ENCODE assay signal across 8 cellular contexts in the genomic region with DNA sequence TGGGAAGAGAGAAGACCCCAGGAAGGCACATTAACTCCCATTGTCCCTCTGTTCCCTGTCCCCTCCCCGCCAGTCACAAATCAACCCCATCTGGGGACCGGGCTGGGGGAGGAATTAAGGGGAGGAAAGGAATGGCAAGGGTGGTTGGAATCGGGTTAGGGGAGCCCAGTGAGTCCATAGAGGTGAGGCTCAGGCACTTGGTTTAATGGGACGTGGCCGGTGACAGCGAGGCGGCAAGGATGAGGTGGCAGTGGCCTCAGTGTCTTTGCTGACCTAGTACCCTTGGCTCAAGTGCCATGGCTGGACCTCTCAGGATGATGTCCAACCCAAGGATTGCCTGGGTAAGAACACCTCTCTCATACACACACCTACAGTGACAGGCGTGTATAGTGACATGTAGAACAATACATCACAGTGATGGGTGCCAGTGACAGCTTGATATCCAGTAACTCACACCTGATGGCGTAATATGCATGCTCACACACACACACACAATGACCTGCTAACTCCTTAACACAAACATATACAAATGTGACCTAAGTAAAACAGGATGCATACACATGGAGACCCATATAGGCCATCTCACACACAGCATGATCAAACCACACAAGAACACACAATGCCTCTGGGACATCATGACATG. TPM values are rescaled to one million over a fixed set of nuclear protein-coding genes. Genes with fewer than 3 reads are reported as not detected.
DNase-seq lines count a peak whose midpoint lies in the region; TF ChIP-seq lines count a peak whose summit lies in the region.

No MANE protein-coding gene starts in this region.

- no peaks in the 10 kb centered on the region for H3K9me3 Mint-ChIP-seq in CD14-positive monocyte

- H3K4me1 Mint-ChIP-seq in CD14-positive monocyte, result peaks cover 59% of the 10 kb centered on the region

- H3K4me3 ChIP-seq in MM.1S (ENCODE audit: low read length), result peak overlapping the region; percentile 76
- H3K4me3 ChIP-seq in neural cell (ENCODE audit: low read length), result peak overlapping the region; percentile 59

- H3K9ac ChIP-seq in MM.1S (ENCODE audit: low read length) (peak overlapping the region; percentile 51; the same call in 1 of the 2 replicates), neural cell (ENCODE audit: low read length) (peak overlapping the region; percentile 52)

- H3K4me2 ChIP-seq in MM.1S (ENCODE audit: low read depth, low read length), result peak overlapping the region; percentile 94
- H3K4me2 ChIP-seq in neural cell (ENCODE audit: low read length), result peak overlapping the region; percentile 13

- no peak for TF ChIP-seq CTCF in CD14-positive monocyte (IDR thresholded peaks at IDR 0.05)
- no peak for TF ChIP-seq CTCF in MM.1S (IDR thresholded peaks at IDR 0.05; ENCODE audit: low read length)
- no peak for TF ChIP-seq CTCF in neural cell (IDR thresholded peaks at IDR 0.05; ENCODE audit: poor library complexity, severe bottlenecking)

- TF ChIP-seq EP300 in neural cell (conservative IDR thresholded peaks at IDR 0.05; ENCODE audit: poor library complexity, severe bottlenecking), result peak; percentile 69

- peak overlapping the region; percentile 33; the same call in 1 of the 2 replicates for H3K27ac ChIP-seq in MM.1S (ENCODE audit: low read length)
- peak overlapping the region; percentile 43 for H3K27ac ChIP-seq in neural cell (ENCODE audit: low read length)

- H3F3A ChIP-seq in MM.1S (ENCODE audit: insufficient read depth, low read length) (peaks cover 19% of the 10 kb centered on the region), neural cell (ENCODE audit: insufficient read depth, low read length, poor library complexity, severe bottlenecking) (no peaks in the 10 kb centered on the region)

- no peak for TF ChIP-seq RAD21 in neural cell (conservative IDR thresholded peaks at IDR 0.05)

- H3K27ac Mint-ChIP-seq in CD14-positive monocyte, result peak overlapping the region; percentile 66 to 92 (median 86)

- H3K27me3 Mint-ChIP-seq in CD14-positive monocyte (ENCODE audit: low read depth in 3 of 3), result peaks cover 0 to 2% (median 0%) of the 10 kb centered on the region in 3 donors

- H3K9me2 ChIP-seq in MM.1S (replicated peaks; ENCODE audit: insufficient read depth, low read length) (no peaks in the 10 kb centered on the region), neural cell (ENCODE audit: insufficient read depth, low read length) (no peaks in the 10 kb centered on the region)

- H3K9me3 ChIP-seq in MM.1S (replicated peaks; ENCODE audit: insufficient read depth, low read length) (no peaks in the 10 kb centered on the region), neural cell (ENCODE audit: low read length) (no peaks in the 10 kb centered on the region)

- H3K79me2 ChIP-seq in MM.1S (ENCODE audit: low read length) (no peaks in the 10 kb centered on the region), neural cell (replicated peaks; ENCODE audit: insufficient read depth, low read length) (no peaks in the 10 kb centered on the region)

- no peaks in the 10 kb centered on the region for H3K36me3 ChIP-seq in MM.1S (replicated peaks; ENCODE audit: insufficient read depth, low read length)
- H3K36me3 ChIP-seq in neural cell (ENCODE audit: insufficient read depth, low read length), result no peaks in the 10 kb centered on the region

- H3K36me3 Mint-ChIP-seq in CD14-positive monocyte, result peaks cover 4 to 11% of the 10 kb centered on the region in 2 donors

- H4K20me1 ChIP-seq in MM.1S (ENCODE audit: insufficient read depth, low read length) (no peaks in the 10 kb centered on the region), neural cell (ENCODE audit: insufficient read depth) (no peaks in the 10 kb centered on the region)

- peaks cover 9% of the 10 kb centered on the region; the same call in 1 of the 2 replicates for H3K4me1 ChIP-seq in MM.1S (ENCODE audit: low read length)

- H3K4me3 Mint-ChIP-seq in CD14-positive monocyte, result peak overlapping the region; percentile 69 to 90

- H3K27me3 ChIP-seq in MM.1S (replicated peaks; ENCODE audit: insufficient read depth, low read length), result no peaks in the 10 kb centered on the region
- H3K27me3 ChIP-seq in neural cell (ENCODE audit: insufficient read depth, low read depth, low read length), result no peaks in the 10 kb centered on the region

- peak overlapping the region; percentile 90 for H2AFZ ChIP-seq in MM.1S (ENCODE audit: low read length)
- peak overlapping the region; percentile 30 for H2AFZ ChIP-seq in neural cell (ENCODE audit: low read depth, low read length)

- DNase-seq in CD14-positive monocyte (ENCODE audit: low spot score) (no peak), MM.1S (no peak), ecto neural progenitor cell (ENCODE audit: low spot score) (peak; percentile 36), NOMO-1 treated with dmso at 0.1 percent for 144 hours (lab: John Stamatoyannopoulos, UW; ENCODE audit: unreplicated experiment) (no peak), cerebellum (ENCODE audit: low spot score) (no peak), NCI-H82 (lab: John Stamatoyannopoulos, UW) (no peak), A172 (ENCODE audit: low spot score) (no peak)

- intact Hi-C loops in CD14-positive monocyte (cut with micrococcal nuclease), result loop anchor here in 1 of 2 donors (5.0 kb wide), 1 partner anchor 321 kb away; the partner anchor contains the start of gene NOLC1

TF ChIP-seq in neural cell, 6 proteins besides CTCF, POLR2A, EP300 and RAD21:
- TF ChIP-seq MXI1 (conservative IDR thresholded peaks at IDR 0.05; ENCODE audit: poor library complexity, severe bottlenecking), result no peak
- TF ChIP-seq, protein P1, sequence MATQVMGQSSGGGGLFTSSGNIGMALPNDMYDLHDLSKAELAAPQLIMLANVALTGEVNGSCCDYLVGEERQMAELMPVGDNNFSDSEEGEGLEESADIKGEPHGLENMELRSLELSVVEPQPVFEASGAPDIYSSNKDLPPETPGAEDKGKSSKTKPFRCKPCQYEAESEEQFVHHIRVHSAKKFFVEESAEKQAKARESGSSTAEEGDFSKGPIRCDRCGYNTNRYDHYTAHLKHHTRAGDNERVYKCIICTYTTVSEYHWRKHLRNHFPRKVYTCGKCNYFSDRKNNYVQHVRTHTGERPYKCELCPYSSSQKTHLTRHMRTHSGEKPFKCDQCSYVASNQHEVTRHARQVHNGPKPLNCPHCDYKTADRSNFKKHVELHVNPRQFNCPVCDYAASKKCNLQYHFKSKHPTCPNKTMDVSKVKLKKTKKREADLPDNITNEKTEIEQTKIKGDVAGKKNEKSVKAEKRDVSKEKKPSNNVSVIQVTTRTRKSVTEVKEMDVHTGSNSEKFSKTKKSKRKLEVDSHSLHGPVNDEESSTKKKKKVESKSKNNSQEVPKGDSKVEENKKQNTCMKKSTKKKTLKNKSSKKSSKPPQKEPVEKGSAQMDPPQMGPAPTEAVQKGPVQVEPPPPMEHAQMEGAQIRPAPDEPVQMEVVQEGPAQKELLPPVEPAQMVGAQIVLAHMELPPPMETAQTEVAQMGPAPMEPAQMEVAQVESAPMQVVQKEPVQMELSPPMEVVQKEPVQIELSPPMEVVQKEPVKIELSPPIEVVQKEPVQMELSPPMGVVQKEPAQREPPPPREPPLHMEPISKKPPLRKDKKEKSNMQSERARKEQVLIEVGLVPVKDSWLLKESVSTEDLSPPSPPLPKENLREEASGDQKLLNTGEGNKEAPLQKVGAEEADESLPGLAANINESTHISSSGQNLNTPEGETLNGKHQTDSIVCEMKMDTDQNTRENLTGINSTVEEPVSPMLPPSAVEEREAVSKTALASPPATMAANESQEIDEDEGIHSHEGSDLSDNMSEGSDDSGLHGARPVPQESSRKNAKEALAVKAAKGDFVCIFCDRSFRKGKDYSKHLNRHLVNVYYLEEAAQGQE (IDR thresholded peaks at IDR 0.05; ENCODE audit: borderline replicate concordance), result no peak
- peak; percentile 40 for TF ChIP-seq POLR2AphosphoS5 (IDR thresholded peaks at IDR 0.05)
- TF ChIP-seq SMC3 (conservative IDR thresholded peaks at IDR 0.05; ENCODE audit: poor library complexity), result no peak

RNA-seq across cellular contexts. Expression of gene KCNIP2, which starts 12.3 kb away (rescaled TPM):
- polyA plus RNA-seq in CD14-positive monocyte (under 1 TPM in 1 of 2 donors, not detected in 1; 0.48 TPM), neural cell (8.9 and 10.0 TPM in 2 replicates)
- 5.4 and 6.0 TPM in 2 replicates for polyA minus RNA-seq in neural cell
- total RNA-seq in cerebellum, result 8.3 TPM
- 2.8 TPM in 1 of 2 replicates, not detected in the other for total RNA-seq in A172 (2014; rRNA removed; shearing (Covaris generic))

RNA-seq across cellular contexts. Expression of gene OGA, which starts 13.0 kb away (rescaled TPM):
- polyA plus RNA-seq in CD14-positive monocyte, result 10 to 100 TPM in 1 of 2 donors, 1 to 10 TPM in 1; 6.9 to 15.3 TPM
- 318 and 357 TPM in 2 replicates for polyA plus RNA-seq in neural cell
- polyA minus RNA-seq in neural cell, result 480 and 503 TPM in 2 replicates
- total RNA-seq in cerebellum, result 295 TPM
- 82.2 and 98.2 TPM in 2 replicates for total RNA-seq in A172 (2014; rRNA removed; shearing (Covaris generic))

RNA-seq across cellular contexts. Expression of gene NPM3, which starts 48.0 kb away (rescaled TPM):
- polyA plus RNA-seq in CD14-positive monocyte, result 1 to 10 TPM; 1.2 to 3.8 TPM
- polyA plus RNA-seq in neural cell, result 49.1 and 53.0 TPM in 2 replicates
- polyA minus RNA-seq in neural cell, result 9.8 and 15.1 TPM in 2 replicates
- 13.0 TPM for total RNA-seq in cerebellum
- 65.5 and 96.9 TPM in 2 replicates for total RNA-seq in A172 (2014; rRNA removed; shearing (Covaris generic))

RNA-seq across cellular contexts. Expression of gene FGF8, which starts 55.4 kb away (rescaled TPM):
- polyA plus RNA-seq in CD14-positive monocyte, result not detected
- polyA plus RNA-seq in neural cell, result 6.0 and 6.1 TPM in 2 replicates
- 0.81 TPM in 1 of 2 replicates, not detected in the other for polyA minus RNA-seq in neural cell
- 1.2 TPM for total RNA-seq in cerebellum
- total RNA-seq in A172 (2014; rRNA removed; shearing (Covaris generic)), result not detected in 2 replicates
